Comparison of ENCODE assay signal across 16 cellular contexts in genomic region chr1:29805896-29806160, GRCh38.
DNase-seq lines count a peak whose midpoint lies in the region; ATAC-seq and TF ChIP-seq lines count a peak whose summit lies in the region.
"Had no signal": no experiment of that assay in that cellular context is flagged by ENCODE, and none has a peak within 500 bp of the region (broad histone marks: within the 10 kb centered on the region; RNA-seq: fewer than 3 reads in every experiment).

No MANE protein-coding gene starts in this region.

- no peaks in the 10 kb centered on the region for H3F3A ChIP-seq in SK-N-SH (replicated peaks; ENCODE audit: insufficient read depth)

- POLR2A ChIA-PET in SK-N-SH (lab: Yijun Ruan, JAX): interaction anchor here (1.3 kb wide), 1 partner anchor 18 kb away, joined by 4 read pairs; no protein-coding TSS in a partner anchor

- H3K9me3 Mint-ChIP-seq in natural killer cell treated with Interleukin-12 subunit alpha and Interleukin-12 subunit beta and Interleukin-15 and Interleukin-18, amount 100 ng/mL, for 72 hours: no peaks in the 10 kb centered on the region
- no peaks in the 10 kb centered on the region for H3K9me3 Mint-ChIP-seq in natural killer cell
- H3K9me3 Mint-ChIP-seq: CD8-positive, alpha-beta memory T cell had no signal

- H3K4me3 ChIP-seq in SK-N-SH (ENCODE audit: low read depth in 2 of 2, low read length in 1 of 2): no peak overlapping the region
- H3K4me3 ChIP-seq in aorta (ENCODE audit: low read length in 2 of 2): no peak overlapping the region
- H3K4me3 ChIP-seq: BLaER1, HAP-1 had no signal

- no peak overlapping the region for H3K9ac ChIP-seq in SK-N-SH
- H3K9ac ChIP-seq: BLaER1 had no signal

- H3K4me3 Mint-ChIP-seq in natural killer cell treated with Interleukin-12 subunit alpha and Interleukin-12 subunit beta and Interleukin-15 and Interleukin-18, amount 100 ng/mL, for 72 hours: no peak overlapping the region
- no peak overlapping the region for H3K4me3 Mint-ChIP-seq in natural killer cell
- H3K4me3 Mint-ChIP-seq: CD8-positive, alpha-beta memory T cell had no signal

- peaks cover 12% of the 10 kb centered on the region in 2 donors for H3K27me3 Mint-ChIP-seq in natural killer cell treated with Interleukin-12 subunit alpha and Interleukin-12 subunit beta and Interleukin-15 and Interleukin-18, amount 100 ng/mL, for 72 hours
- H3K27me3 Mint-ChIP-seq in natural killer cell (ENCODE audit: low read depth in 2 of 2): peaks cover 0 to 4% of the 10 kb centered on the region in 2 donors

- H3K4me2 ChIP-seq in SK-N-SH: no peak overlapping the region

- no peak overlapping the region for H3K27ac ChIP-seq in SK-N-SH (ENCODE audit: low read depth in 2 of 2, low read length in 1 of 2)
- no peak overlapping the region for H3K27ac ChIP-seq in aorta (ENCODE audit: low read depth in 1 of 2, low read length in 2 of 2)
- H3K27ac ChIP-seq: 22Rv1 had no signal

- no peaks in the 10 kb centered on the region for H3K4me1 Mint-ChIP-seq in natural killer cell treated with Interleukin-12 subunit alpha and Interleukin-12 subunit beta and Interleukin-15 and Interleukin-18, amount 100 ng/mL, for 72 hours (ENCODE audit: low read depth in 2 of 2)
- no peaks in the 10 kb centered on the region for H3K4me1 Mint-ChIP-seq in natural killer cell
- H3K4me1 Mint-ChIP-seq: CD8-positive, alpha-beta memory T cell had no signal

- TF ChIP-seq EP300 in SK-N-SH (IDR thresholded peaks at IDR 0.05; ENCODE audit: borderline replicate concordance in 1 of 2, low read depth in 1 of 2, low read length in 1 of 2): no peak

- TF ChIP-seq CTCF in SK-N-SH (IDR thresholded peaks at IDR 0.05) (no peak), natural killer cell (IDR thresholded peaks at IDR 0.05) (no peak)

- no peaks in the 10 kb centered on the region for H3K9me2 ChIP-seq in SK-N-SH

- intact Hi-C loops in natural killer cell (cut with micrococcal nuclease) (no loop called here), aorta (cut with DNase I) (no loop called here)

- no peak for TF ChIP-seq RAD21 in SK-N-SH (IDR thresholded peaks at IDR 0.05; ENCODE audit: low read length)

- H3K4me1 ChIP-seq in SK-N-SH (ENCODE audit: control insufficient read depth in 1 of 2, insufficient read depth in 2 of 2, low read depth in 1 of 2, low read length in 1 of 2): peaks cover 0 to 42% of the 10 kb centered on the region in 2 experiments; a peak in 2 of 4 replicates
- no peaks in the 10 kb centered on the region for H3K4me1 ChIP-seq in aorta (ENCODE audit: control insufficient read depth in 1 of 2, insufficient read depth in 2 of 2, low read length in 2 of 2)
- H3K4me1 ChIP-seq: Caco-2, HAP-1 had no signal

- no peak for ATAC-seq in SK-N-SH treated with all-trans-retinoic acid at 6 μM for 48 hours
- ATAC-seq in natural killer cell treated with Interleukin-12 subunit alpha and Interleukin-12 subunit beta and Interleukin-15 and Interleukin-18, amount 100 ng/mL, for 72 hours: no peak
- no peak for ATAC-seq in natural killer cell
- ATAC-seq in aorta (ENCODE audit: low FRiP score): peak; percentile 39
- ATAC-seq in GM21367 (IDR thresholded peaks at IDR 0.05; ENCODE audit: unreplicated experiment): no peak

- no peaks in the 10 kb centered on the region for H3K36me3 ChIP-seq in SK-N-SH (replicated peaks in 1 of 2; ENCODE audit: control insufficient read depth in 1 of 2, insufficient read depth in 2 of 2, low read length in 1 of 2)
- no peaks in the 10 kb centered on the region for H3K36me3 ChIP-seq in aorta (ENCODE audit: control insufficient read depth in 1 of 2, insufficient read depth in 2 of 2, low read length in 1 of 2)
- H3K36me3 ChIP-seq: BLaER1, HAP-1 had no signal

- 43% methylated on average over 4 of the region's 4 CpGs for WGBS in SK-N-SH (ENCODE audit: low lambda C conversion rate)
- WGBS in aorta, 2 donors: 89 to 91% methylated on average over 4 of the region's 4 CpGs

- no peaks in the 10 kb centered on the region for H4K20me1 ChIP-seq in SK-N-SH (ENCODE audit: insufficient read depth)
- H4K20me1 ChIP-seq: BLaER1 had no signal

- H3K9me3 ChIP-seq in SK-N-SH (no peaks in the 10 kb centered on the region), aorta (ENCODE audit: control insufficient read depth, low read length) (no peaks in the 10 kb centered on the region)
- H3K9me3 ChIP-seq: BLaER1, Caco-2, HAP-1 had no signal

- no peak overlapping the region for H3K27ac Mint-ChIP-seq in natural killer cell treated with Interleukin-12 subunit alpha and Interleukin-12 subunit beta and Interleukin-15 and Interleukin-18, amount 100 ng/mL, for 72 hours
- no peak overlapping the region for H3K27ac Mint-ChIP-seq in natural killer cell
- H3K27ac Mint-ChIP-seq: CD8-positive, alpha-beta memory T cell had no signal

- H3K36me3 Mint-ChIP-seq in natural killer cell treated with Interleukin-12 subunit alpha and Interleukin-12 subunit beta and Interleukin-15 and Interleukin-18, amount 100 ng/mL, for 72 hours: no peaks in the 10 kb centered on the region
- no peaks in the 10 kb centered on the region for H3K36me3 Mint-ChIP-seq in natural killer cell
- H3K36me3 Mint-ChIP-seq: CD8-positive, alpha-beta memory T cell had no signal

- DNase-seq in SK-N-SH (peak; percentile 4), natural killer cell (no peak), mesenteric fat pad (ENCODE audit: low spot score) (peak; percentile 33), aorta (peak in 1 of 2 donors; percentile 9), middle frontal gyrus (ENCODE audit: extremely low spot score, low spot score) (no peak)
- DNase-seq in natural killer cell treated with Interleukin-12 subunit alpha and Interleukin-12 subunit beta and Interleukin-15 and Interleukin-18, amount 100 ng/mL, for 72 hours (ENCODE audit: low spot score): peak; percentile 41
- DNase-seq: AML-193; Caco-2; CD8-positive, alpha-beta memory T cell; DND-41; GDM1 had no signal

- CTCF ChIA-PET in SK-N-SH (lab: Yijun Ruan, JAX): interaction anchor here (1.1 to 5.4 kb wide), 6 partner anchors 13 to 281 kb away, joined by 3 to 33 read pairs (median 6); no protein-coding TSS in a partner anchor

- H3K27me3 ChIP-seq in SK-N-SH (ENCODE audit: insufficient read depth) (no peaks in the 10 kb centered on the region), aorta (ENCODE audit: control insufficient read depth in 1 of 2, insufficient read depth in 2 of 2, low read length in 1 of 2) (no peaks in the 10 kb centered on the region)
- H3K27me3 ChIP-seq: BLaER1 had no signal

- H3K79me2 ChIP-seq in SK-N-SH (ENCODE audit: insufficient read depth): no peaks in the 10 kb centered on the region

- no peak overlapping the region for H2AFZ ChIP-seq in SK-N-SH (ENCODE audit: low read depth)

TF ChIP-seq in SK-N-SH, 30 proteins besides CTCF, POLR2A, EP300 and RAD21 (continues in another document):
- TF ChIP-seq RXRA (IDR thresholded peaks at IDR 0.05; ENCODE audit: borderline replicate concordance, low read depth): no peak
- no peak for TF ChIP-seq YY1 (IDR thresholded peaks at IDR 0.05; ENCODE audit: low read depth)
- TF ChIP-seq TEAD4 (IDR thresholded peaks at IDR 0.05; ENCODE audit: borderline replicate concordance, insufficient read depth): no peak
- TF ChIP-seq CHD2 (IDR thresholded peaks at IDR 0.05; ENCODE audit: low read length, partially characterized antibody): no peak
- TF ChIP-seq ZBTB33 (IDR thresholded peaks at IDR 0.05; ENCODE audit: borderline replicate concordance, low read depth): no peak

TF ChIP-seq in SK-N-SH treated with all-trans-retinoic acid at 6 μM for 48 hours, 23 proteins besides CTCF, POLR2A, EP300 and RAD21:
- TF ChIP-seq BACH2 (CRISPR knock-in tag; IDR thresholded peaks at IDR 0.05; ENCODE audit: borderline replicate concordance): no peak
- no peak for TF ChIP-seq ZFP30 (CRISPR knock-in tag; IDR thresholded peaks at IDR 0.05)
- TF ChIP-seq ZFP3 (CRISPR knock-in tag; IDR thresholded peaks at IDR 0.05): no peak
- no peak for TF ChIP-seq OSR1 (CRISPR knock-in tag; IDR thresholded peaks at IDR 0.05)
- TF ChIP-seq GLIS3 (CRISPR knock-in tag; IDR thresholded peaks at IDR 0.05): no peak
- TF ChIP-seq PPARA (CRISPR knock-in tag; IDR thresholded peaks at IDR 0.05; ENCODE audit: borderline replicate concordance): no peak

Comparison
In these comparisons a context has a peak if more than half of its experiments do, and no peak if none do; other contexts are left out.
1. DNase-seq: peak in SK-N-SH (single experiment), natural killer cell treated with Interleukin-12 subunit alpha and Interleukin-12 subunit beta and Interleukin-15 and Interleukin-18, amount 100 ng/mL, for 72 hours (single experiment) and mesenteric fat pad (single experiment); none in natural killer cell (single experiment) and middle frontal gyrus (single experiment).